In genomic region chr17:75876938-75877751, GRCh38 we compare ENCODE assay signal across 8 cellular contexts.
DNase-seq lines count a peak whose midpoint lies in the region; ATAC-seq lines count a peak whose summit lies in the region.

No MANE protein-coding gene starts in this region.

- peak overlapping the region; percentile 94 for H3K27ac Mint-ChIP-seq in activated naive CD8-positive, alpha-beta T cell

- peak overlapping the region; percentile 68 for H2AFZ ChIP-seq in neuron (ENCODE audit: low read depth, low read length)

- H3K4me3 Mint-ChIP-seq in activated naive CD8-positive, alpha-beta T cell: peak overlapping the region; percentile 91

- peaks cover 56% of the 10 kb centered on the region for H3K27me3 ChIP-seq in neuron (ENCODE audit: insufficient read depth, low read length)

- DNase-seq in GM03348 (ENCODE audit: low spot score): peak; percentile 93
- peak; percentile 43 for DNase-seq in NCI-H1092 (lab: John Stamatoyannopoulos, UW)
- DNase-seq in glomerular visceral epithelial cell (ENCODE audit: extremely low spot score): peak; percentile 97
- no peak for DNase-seq in NCI-H146 treated with DMSO at 0.1 percent for 48 hours (lab: John Stamatoyannopoulos, UW; ENCODE audit: unreplicated experiment)
- DNase-seq in AML-193 (lab: John Stamatoyannopoulos, UW): no peak

- no peaks in the 10 kb centered on the region for H3K36me3 Mint-ChIP-seq in activated naive CD8-positive, alpha-beta T cell

- no peaks in the 10 kb centered on the region for H3K36me3 ChIP-seq in neuron (ENCODE audit: insufficient read depth, low read length)

- H3K4me3 ChIP-seq in neuron (ENCODE audit: low read length): peak overlapping the region; percentile 21

- H3K9me3 Mint-ChIP-seq in activated naive CD8-positive, alpha-beta T cell (ENCODE audit: low read depth): no peaks in the 10 kb centered on the region

- ATAC-seq in HG03108 (IDR thresholded peaks at IDR 0.05; ENCODE audit: unreplicated experiment): no peak

- no peaks in the 10 kb centered on the region for H3K9me3 ChIP-seq in neuron (ENCODE audit: low read length)

- peaks cover 15% of the 10 kb centered on the region for H3K4me1 ChIP-seq in neuron (ENCODE audit: insufficient read depth, low read length)

- peaks cover 48% of the 10 kb centered on the region for H3K4me1 Mint-ChIP-seq in activated naive CD8-positive, alpha-beta T cell (ENCODE audit: low read depth)

- no peaks in the 10 kb centered on the region for H3K27me3 Mint-ChIP-seq in activated naive CD8-positive, alpha-beta T cell

Comparison
In these comparisons a context has a peak if more than half of its experiments do, and no peak if none do; other contexts are left out.
1. DNase-seq: peak in GM03348 (single experiment), NCI-H1092 (single experiment) and glomerular visceral epithelial cell (single experiment); none in NCI-H146 treated with DMSO at 0.1 percent for 48 hours (single experiment) and AML-193 (0 of 2).